10 cellular contexts compared by ENCODE assay signal in genomic region chr6:87922191-87922946, GRCh38.
DNase-seq lines count a peak whose midpoint lies in the region; ATAC-seq lines count a peak whose summit lies in the region.
"Had no signal": no experiment of that assay in that cellular context is flagged by ENCODE, and none has a peak within 500 bp of the region (broad histone marks: within the 10 kb centered on the region; RNA-seq: fewer than 3 reads in every experiment).

No MANE protein-coding gene starts in this region.

- peak; percentile 9 for ATAC-seq in GM19035 (IDR thresholded peaks at IDR 0.05; ENCODE audit: unreplicated experiment)
- ATAC-seq in GM21723 (IDR thresholded peaks at IDR 0.05; ENCODE audit: unreplicated experiment) = peak; percentile 11
- ATAC-seq in HG03432 (IDR thresholded peaks at IDR 0.05; ENCODE audit: unreplicated experiment) = peak; percentile 18
- ATAC-seq in memory B cell (ENCODE audit: low read depth) = no peak

- DNase-seq in memory B cell (ENCODE audit: low spot score in 2 of 2) = peak in 1 of 2 donors; percentile 31
- no peak for DNase-seq in stimulated activated CD4-positive, alpha-beta T cell treated with anti-CD3 and anti-CD28 coated beads, Interleukin-4, amount 100 ng/mL, for 24 hours
- DNase-seq in stimulated activated CD4-positive, alpha-beta T cell treated with anti-CD3 and anti-CD28 coated beads, Interleukin-4, amount 100 ng/mL, for 4 hours = no peak
- no peak for DNase-seq in activated CD4-positive, alpha-beta T cell treated with anti-CD3 and anti-CD28 coated beads for 4 hours
- DNase-seq: effector CD8-positive, alpha-beta T cell; heart left ventricle had no signal

- peaks cover 53% of the 10 kb centered on the region for H3K4me1 Mint-ChIP-seq in memory B cell

- no peaks in the 10 kb centered on the region for H3K27me3 Mint-ChIP-seq in memory B cell
- H3K27me3 Mint-ChIP-seq: type B pancreatic cell had no signal

- H3K9me3 Mint-ChIP-seq in memory B cell = no peaks in the 10 kb centered on the region
- H3K9me3 Mint-ChIP-seq: type B pancreatic cell had no signal

- no peaks in the 10 kb centered on the region for H3K36me3 Mint-ChIP-seq in memory B cell
- H3K36me3 Mint-ChIP-seq: type B pancreatic cell had no signal

- peak overlapping the region; percentile 81 for H3K27ac Mint-ChIP-seq in memory B cell
- H3K27ac Mint-ChIP-seq: type B pancreatic cell had no signal

- no peak overlapping the region for H3K4me3 Mint-ChIP-seq in memory B cell
- H3K4me3 Mint-ChIP-seq: type B pancreatic cell had no signal
